ENCODE assay signal across 8 cellular contexts in genomic region chr12:113479578-113480335, GRCh38. TPM values are rescaled to one million over a fixed set of nuclear protein-coding genes. Genes with fewer than 3 reads are reported as not detected.
DNase-seq lines count a peak whose midpoint lies in the region; ATAC-seq and TF ChIP-seq lines count a peak whose summit lies in the region.

No MANE protein-coding gene starts in this region.

- POLR2A ChIA-PET in HEK293T (lab: Yijun Ruan, JAX), result no interaction called here

- intact Hi-C loops in gastrocnemius medialis (cut with DNase I; ENCODE audit: low total_unique reads), result no loop called here

- H3K36me3 ChIP-seq in ACC112 (ENCODE audit: insufficient read depth, low read length) (no peaks in the 10 kb centered on the region), gastrocnemius medialis (no peaks in the 10 kb centered on the region)

- H3K4me1 ChIP-seq in ACC112 (ENCODE audit: control insufficient read depth, insufficient read depth, low read length, unreplicated experiment) (no peaks in the 10 kb centered on the region), gastrocnemius medialis (no peaks in the 10 kb centered on the region)

- TF ChIP-seq CTCF in gastrocnemius medialis (IDR thresholded peaks at IDR 0.05 in 4 of 5, conservative IDR thresholded peaks at IDR 0.05 in 1 of 5), result no peak

- H2AFZ ChIP-seq in ACC112 (ENCODE audit: low read length, unreplicated experiment), result no peak overlapping the region

- no peaks in the 10 kb centered on the region for H3K9me3 Mint-ChIP-seq in activated naive CD8-positive, alpha-beta T cell treated with anti-CD3 and anti-CD28 coated beads for 36 hours

- peaks cover 91% of the 10 kb centered on the region for H3K27me3 Mint-ChIP-seq in activated naive CD8-positive, alpha-beta T cell treated with anti-CD3 and anti-CD28 coated beads for 36 hours

- peak overlapping the region; percentile 56 for H3K27ac Mint-ChIP-seq in activated naive CD8-positive, alpha-beta T cell treated with anti-CD3 and anti-CD28 coated beads for 36 hours

- TF ChIP-seq POLR2A in gastrocnemius medialis (IDR thresholded peaks at IDR 0.05), result no peak

- no peak overlapping the region for H3K4me3 Mint-ChIP-seq in activated naive CD8-positive, alpha-beta T cell treated with anti-CD3 and anti-CD28 coated beads for 36 hours

- no peaks in the 10 kb centered on the region for H3K79me2 ChIP-seq in ACC112 (ENCODE audit: control insufficient read depth, insufficient read depth, low read length, unreplicated experiment)

- H3K27me3 ChIP-seq in ACC112 (ENCODE audit: insufficient read depth, low read length) (peaks cover 92% of the 10 kb centered on the region), gastrocnemius medialis (peaks cover 66 to 74% (median 68%) of the 10 kb centered on the region in 3 donors)

- peaks cover 6% of the 10 kb centered on the region for H3K4me1 Mint-ChIP-seq in activated naive CD8-positive, alpha-beta T cell treated with anti-CD3 and anti-CD28 coated beads for 36 hours

- H3K9me3 ChIP-seq in gastrocnemius medialis, result no peaks in the 10 kb centered on the region

- in situ Hi-C loops in gastrocnemius medialis (cut with MboI; ENCODE audit: low sequenced_read_pairs in 4 of 4), result no loop called here

- peaks cover 4% of the 10 kb centered on the region for H3K36me3 Mint-ChIP-seq in activated naive CD8-positive, alpha-beta T cell treated with anti-CD3 and anti-CD28 coated beads for 36 hours

- peak overlapping the region; percentile 47 for H3K4me3 ChIP-seq in ACC112 (ENCODE audit: low read depth, low read length)
- H3K4me3 ChIP-seq in gastrocnemius medialis, result no peak overlapping the region

- H3K27ac ChIP-seq in ACC112 (ENCODE audit: low read depth, low read length) (no peak overlapping the region), gastrocnemius medialis (no peak overlapping the region)

- peak; percentile 75 for DNase-seq in HEK293T (ENCODE audit: extremely low spot score)
- peak; percentile 47 for DNase-seq in activated naive CD8-positive, alpha-beta T cell treated with anti-CD3 and anti-CD28 coated beads for 36 hours
- DNase-seq in kidney glomerular epithelial cell (lab: John Stamatoyannopoulos, UW), result peak; percentile 29
- no peak for DNase-seq in gastrocnemius medialis
- no peak for DNase-seq in NCI-H2107 treated with DMSO at 0.1 percent for 48 hours (lab: John Stamatoyannopoulos, UW; ENCODE audit: unreplicated experiment)

- ATAC-seq in gastrocnemius medialis, result no peak
- ATAC-seq in GM21576 (IDR thresholded peaks at IDR 0.05; ENCODE audit: unreplicated experiment), result no peak
- no peak for ATAC-seq in HG02870 (IDR thresholded peaks at IDR 0.05; ENCODE audit: unreplicated experiment)

- CTCF ChIA-PET in HEK293T (lab: Yijun Ruan, JAX), result interaction anchor here (0.6 kb wide), 1 partner anchor 27 kb away, joined by 3 read pairs; no protein-coding TSS in a partner anchor

TF ChIP-seq in HEK293T, 16 proteins besides CTCF, POLR2A, EP300 and RAD21:
- TF ChIP-seq ARNT (IDR thresholded peaks at IDR 0.05) (no peak), ZNF384 (IDR thresholded peaks at IDR 0.05) (no peak), FOXM1 (IDR thresholded peaks at IDR 0.05; ENCODE audit: borderline replicate concordance) (no peak), ELF4 (IDR thresholded peaks at IDR 0.05) (no peak), FOXK2 (IDR thresholded peaks at IDR 0.05) (no peak), L3MBTL2 (conservative IDR thresholded peaks at IDR 0.05) (no peak)
TF ChIP-seq in HEK293T: peak in this region for 0.

RNA-seq across cellular contexts. Expression of gene LHX5, which starts 8.1 kb away (rescaled TPM):
- total RNA-seq in activated naive CD8-positive, alpha-beta T cell treated with anti-CD3 and anti-CD28 coated beads for 36 hours, result not detected
- total RNA-seq in gastrocnemius medialis, result not detected

RNA-seq across cellular contexts. Expression of gene SDSL, which starts 57.6 kb away (rescaled TPM):
- total RNA-seq in activated naive CD8-positive, alpha-beta T cell treated with anti-CD3 and anti-CD28 coated beads for 36 hours, result under 1 TPM; 0.25 to 0.36 TPM
- 1 to 10 TPM in 1 of 4 donors, under 1 TPM in 2, not detected in 1; 0.91 to 1.4 (median 0.98) TPM for total RNA-seq in gastrocnemius medialis

Comparison
In these comparisons a context has a peak if more than half of its experiments do, and no peak if none do; other contexts are left out.
1. DNase-seq: peak in HEK293T (single experiment), activated naive CD8-positive, alpha-beta T cell treated with anti-CD3 and anti-CD28 coated beads for 36 hours (single experiment) and kidney glomerular epithelial cell (single experiment); none in gastrocnemius medialis (0 of 2) and NCI-H2107 treated with DMSO at 0.1 percent for 48 hours (single experiment).